In the genomic region with DNA sequence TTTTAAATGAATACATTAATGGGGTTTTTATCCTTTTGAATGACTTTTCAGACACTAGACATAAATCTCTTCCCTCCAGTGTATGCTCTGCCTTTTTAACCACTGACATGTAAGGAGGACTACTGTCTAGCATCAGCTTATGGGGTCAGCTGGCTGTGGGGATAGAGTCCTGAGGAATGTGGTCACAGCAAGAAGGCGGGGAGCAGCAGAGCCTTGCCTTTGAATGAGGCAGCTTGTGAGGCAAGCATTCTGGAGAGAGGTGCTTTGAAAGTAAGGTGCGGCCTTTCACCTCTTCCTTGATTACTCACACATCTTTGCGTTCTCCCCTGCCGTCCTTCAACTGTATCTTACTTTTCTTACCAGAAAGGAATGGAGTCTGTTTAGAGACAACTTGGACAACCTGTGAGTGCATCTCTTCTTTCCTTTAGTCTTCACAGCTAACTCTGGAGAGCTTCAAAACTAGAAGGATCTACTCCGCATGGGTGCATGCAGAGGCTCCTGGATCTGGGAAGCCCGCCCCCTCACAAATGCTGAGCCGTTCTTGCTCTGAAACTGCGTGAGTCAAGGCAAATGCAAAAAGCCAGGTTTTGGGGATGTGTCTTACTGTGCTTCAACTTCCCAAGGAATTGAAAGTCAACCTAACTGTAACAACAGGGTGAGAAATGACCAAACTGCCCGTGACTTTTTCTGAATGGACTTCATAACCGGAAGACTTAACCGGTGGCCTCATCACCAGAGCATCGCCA, we compare ENCODE assay signal across 1 cellular context.
TF ChIP-seq lines count a peak whose summit lies in the region.

No MANE protein-coding gene starts in this region.

TF ChIP-seq in HepG2, 621 proteins besides CTCF, POLR2A, EP300 and RAD21:
- TF ChIP-seq, protein P1, sequence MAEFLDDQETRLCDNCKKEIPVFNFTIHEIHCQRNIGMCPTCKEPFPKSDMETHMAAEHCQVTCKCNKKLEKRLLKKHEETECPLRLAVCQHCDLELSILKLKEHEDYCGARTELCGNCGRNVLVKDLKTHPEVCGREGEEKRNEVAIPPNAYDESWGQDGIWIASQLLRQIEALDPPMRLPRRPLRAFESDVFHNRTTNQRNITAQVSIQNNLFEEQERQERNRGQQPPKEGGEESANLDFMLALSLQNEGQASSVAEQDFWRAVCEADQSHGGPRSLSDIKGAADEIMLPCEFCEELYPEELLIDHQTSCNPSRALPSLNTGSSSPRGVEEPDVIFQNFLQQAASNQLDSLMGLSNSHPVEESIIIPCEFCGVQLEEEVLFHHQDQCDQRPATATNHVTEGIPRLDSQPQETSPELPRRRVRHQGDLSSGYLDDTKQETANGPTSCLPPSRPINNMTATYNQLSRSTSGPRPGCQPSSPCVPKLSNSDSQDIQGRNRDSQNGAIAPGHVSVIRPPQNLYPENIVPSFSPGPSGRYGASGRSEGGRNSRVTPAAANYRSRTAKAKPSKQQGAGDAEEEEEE (CRISPR knock-in tag; IDR thresholded peaks at IDR 0.05; ENCODE audit: borderline replicate concordance) = 0 out of 2 replicates have a peak, but pooled peaks have one; percentile 13
- no peak for TF ChIP-seq MAZ (IDR thresholded peaks at IDR 0.05; ENCODE audit: borderline replicate concordance, low read depth, low read length)
- TF ChIP-seq MAZ (CRISPR knock-in tag; IDR thresholded peaks at IDR 0.05; ENCODE audit: low read depth) = no peak
